In genomic region chr12:53749986-53750811, GRCh38 we compare ENCODE assay signal across 10 cellular contexts. TPM values are rescaled to one million over a fixed set of nuclear protein-coding genes. Genes with fewer than 3 reads are reported as not detected.
A peak's percentile ranks its signal among the peaks of the same experiment; 100 is the strongest.
DNase-seq lines count a peak whose midpoint lies in the region; ATAC-seq and TF ChIP-seq lines count a peak whose summit lies in the region.
"Had no signal": no experiment of that assay in that cellular context is flagged by ENCODE, and none has a peak within 500 bp of the region (broad histone marks: within the 10 kb centered on the region; RNA-seq: fewer than 3 reads in every experiment).

No MANE protein-coding gene starts in this region.

- H3K36me3 Mint-ChIP-seq in activated T-helper 1 cell treated with anti-CD3 and anti-CD28 coated beads, Interleukin-12 subunit alpha, Interleukin-12 subunit beta, Interleukin-2, Interleukin-4 antibody, amounts not matched to agents 30 ng/mL and 10 ng/mL and 1 ng/mL, durations not matched to agents 14 hours and 24 hours and 36 hours (ENCODE audit: low read depth): no peaks in the 10 kb centered on the region

- TF ChIP-seq EP300 in SK-N-SH (IDR thresholded peaks at IDR 0.05; ENCODE audit: borderline replicate concordance in 1 of 2, low read depth in 1 of 2, low read length in 1 of 2): no peak

- H3K4me1 ChIP-seq in mesenchymal stem cell (ENCODE audit: control insufficient read depth, insufficient read depth, low read depth, low read length) (peaks cover 17% of the 10 kb centered on the region), SK-N-SH (ENCODE audit: control insufficient read depth in 1 of 2, insufficient read depth in 2 of 2, low read depth in 1 of 2, low read length in 1 of 2) (peaks cover 5 to 13% of the 10 kb centered on the region in 2 experiments; a peak in 1 of 4 replicates)

- H2BK12ac ChIP-seq in mesenchymal stem cell (ENCODE audit: low read length in 2 of 2): no peak overlapping the region

- POLR2A ChIA-PET in SK-N-SH (lab: Yijun Ruan, JAX): no interaction called here

- peaks cover 7% of the 10 kb centered on the region for H3K4me1 Mint-ChIP-seq in activated T-helper 1 cell treated with anti-CD3 and anti-CD28 coated beads, Interleukin-12 subunit alpha, Interleukin-12 subunit beta, Interleukin-2, Interleukin-4 antibody, amounts not matched to agents 30 ng/mL and 10 ng/mL and 1 ng/mL, durations not matched to agents 14 hours and 24 hours and 36 hours (ENCODE audit: low read depth)

- TF ChIP-seq RAD21 in SK-N-SH (IDR thresholded peaks at IDR 0.05; ENCODE audit: low read length): no peak

- no peaks in the 10 kb centered on the region for H3K79me1 ChIP-seq in mesenchymal stem cell (replicated peaks; ENCODE audit: low read length, poor library complexity, severe bottlenecking)

- no peak overlapping the region for H3K4ac ChIP-seq in mesenchymal stem cell (ENCODE audit: low read depth in 1 of 2, low read length in 2 of 2)

- H3K18ac ChIP-seq in mesenchymal stem cell (ENCODE audit: low read depth in 1 of 2, low read length in 2 of 2): peak overlapping the region in 1 of 2 experiments; percentile 42

- peaks cover 89% of the 10 kb centered on the region for H3K27me3 ChIP-seq in H7 (ENCODE audit: control insufficient read depth, insufficient read depth, low read length)
- peaks cover 89% of the 10 kb centered on the region in 2 experiments for H3K27me3 ChIP-seq in mesenchymal stem cell (ENCODE audit: control insufficient read depth in 1 of 2, insufficient read depth in 1 of 2, low read length in 2 of 2)
- peaks cover 82% of the 10 kb centered on the region for H3K27me3 ChIP-seq in SK-N-SH (ENCODE audit: insufficient read depth)

- H3K4me3 Mint-ChIP-seq in activated T-helper 1 cell treated with anti-CD3 and anti-CD28 coated beads, Interleukin-12 subunit alpha, Interleukin-12 subunit beta, Interleukin-2, Interleukin-4 antibody, amounts not matched to agents 30 ng/mL and 10 ng/mL and 1 ng/mL, durations not matched to agents 14 hours and 24 hours and 36 hours: no peak overlapping the region

- H2BK15ac ChIP-seq in mesenchymal stem cell (ENCODE audit: low read depth, poor library complexity, severe bottlenecking): no peak overlapping the region

- no peaks in the 10 kb centered on the region for H4K20me1 ChIP-seq in SK-N-SH (ENCODE audit: insufficient read depth)

- no peak overlapping the region for H2AFZ ChIP-seq in mesenchymal stem cell (ENCODE audit: low read depth, low read length)
- H2AFZ ChIP-seq in SK-N-SH (ENCODE audit: low read depth): no peak overlapping the region

- peaks cover 12% of the 10 kb centered on the region for H3K27me3 Mint-ChIP-seq in activated T-helper 1 cell treated with anti-CD3 and anti-CD28 coated beads, Interleukin-12 subunit alpha, Interleukin-12 subunit beta, Interleukin-2, Interleukin-4 antibody, amounts not matched to agents 30 ng/mL and 10 ng/mL and 1 ng/mL, durations not matched to agents 14 hours and 24 hours and 36 hours (ENCODE audit: insufficient read depth)

- intact Hi-C loops in activated T-helper 1 cell treated with anti-CD3 and anti-CD28 coated beads, Interleukin-12 subunit alpha, Interleukin-12 subunit beta, Interleukin-2, Interleukin-4 antibody, amounts not matched to agents 30 ng/mL and 10 ng/mL and 1 ng/mL, durations not matched to agents 14 hours and 24 hours and 36 hours (cut with micrococcal nuclease): loop anchor here (10.0 kb wide), 1 partner anchor 745 kb away; the partner anchor contains the start of gene EIF4B

- no peak overlapping the region for H2BK5ac ChIP-seq in mesenchymal stem cell (ENCODE audit: low read depth, low read length, poor library complexity, severe bottlenecking)

- no peak for ATAC-seq in HG02642 (IDR thresholded peaks at IDR 0.05; ENCODE audit: poor library complexity, unreplicated experiment)

- H3K27ac ChIP-seq in mesenchymal stem cell (ENCODE audit: low read length, poor library complexity, severe bottlenecking) (no peak overlapping the region), SK-N-SH (ENCODE audit: low read depth in 2 of 2, low read length in 1 of 2) (no peak overlapping the region)

- H2AK5ac ChIP-seq in mesenchymal stem cell (ENCODE audit: low read length, severe bottlenecking): no peak overlapping the region

- H3K36me3 ChIP-seq in H7 (replicated peaks; ENCODE audit: control insufficient read depth, insufficient read depth, low read length) (no peaks in the 10 kb centered on the region), mesenchymal stem cell (ENCODE audit: control insufficient read depth in 1 of 2, insufficient read depth in 2 of 2, low read depth in 1 of 2, low read length in 2 of 2) (no peaks in the 10 kb centered on the region), SK-N-SH (replicated peaks in 1 of 2; ENCODE audit: control insufficient read depth in 1 of 2, insufficient read depth in 2 of 2, low read length in 1 of 2) (no peaks in the 10 kb centered on the region)

- H3K4me2 ChIP-seq in mesenchymal stem cell (ENCODE audit: low read length, poor library complexity, severe bottlenecking): peak overlapping the region; percentile 87
- no peak overlapping the region for H3K4me2 ChIP-seq in SK-N-SH

- H2BK120ac ChIP-seq in mesenchymal stem cell (ENCODE audit: low read depth, low read length): no peak overlapping the region

- no peaks in the 10 kb centered on the region for H3K9me2 ChIP-seq in SK-N-SH

- DNase-seq in COLO668 (lab: John Stamatoyannopoulos, UW; ENCODE audit: unreplicated experiment) (peak; percentile 5), H7 (no peak), mesenchymal stem cell (no peak), foreskin melanocyte (no peak), SKM-1 treated with dmso at 0.1 percent for 144 hours (lab: John Stamatoyannopoulos, UW; ENCODE audit: unreplicated experiment) (no peak), SK-N-SH (no peak)
- DNase-seq in activated T-helper 1 cell treated with anti-CD3 and anti-CD28 coated beads, Interleukin-12 subunit alpha, Interleukin-12 subunit beta, Interleukin-2, Interleukin-4 antibody, amounts not matched to agents 30 ng/mL and 10 ng/mL and 1 ng/mL, durations not matched to agents 14 hours and 24 hours and 36 hours (ENCODE audit: low spot score): no peak
- DNase-seq: activated CD4-positive, alpha-beta T cell treated with anti-CD3 and anti-CD28 coated beads for 1 hour had no signal

- no peaks in the 10 kb centered on the region for H3K79me2 ChIP-seq in SK-N-SH (ENCODE audit: insufficient read depth)

- 43% methylated on average over 9 of the region's 10 CpGs for WGBS in mesenchymal stem cell
- WGBS in SK-N-SH (ENCODE audit: low lambda C conversion rate): 51% methylated on average over 10 of the region's 10 CpGs

- H3K23ac ChIP-seq in mesenchymal stem cell (ENCODE audit: low read length in 2 of 2): peak overlapping the region in 1 of 2 experiments; percentile 66

- H4K8ac ChIP-seq in mesenchymal stem cell (ENCODE audit: low read length): no peak overlapping the region

- H3K14ac ChIP-seq in mesenchymal stem cell (ENCODE audit: low read length in 2 of 2): peak overlapping the region in 1 of 2 experiments; percentile 13

- no peaks in the 10 kb centered on the region for H3K9me3 ChIP-seq in mesenchymal stem cell (ENCODE audit: control insufficient read depth, low read length)
- no peaks in the 10 kb centered on the region for H3K9me3 ChIP-seq in SK-N-SH

- H4K91ac ChIP-seq in mesenchymal stem cell (ENCODE audit: low read length): no peak overlapping the region

- peak overlapping the region; percentile 11 for H3K9ac ChIP-seq in mesenchymal stem cell (ENCODE audit: low read length)
- H3K9ac ChIP-seq in SK-N-SH: no peak overlapping the region

- H3F3A ChIP-seq in SK-N-SH (replicated peaks; ENCODE audit: insufficient read depth): no peaks in the 10 kb centered on the region

- CTCF ChIA-PET in SK-N-SH (lab: Yijun Ruan, JAX): interaction anchor here (0.7 to 10.5 kb wide), 4 partner anchors 45 to 328 kb away, joined by 3 to 90 read pairs (median 4); partner anchors contain the start of gene ATP5MC2

- H3K27ac Mint-ChIP-seq in activated T-helper 1 cell treated with anti-CD3 and anti-CD28 coated beads, Interleukin-12 subunit alpha, Interleukin-12 subunit beta, Interleukin-2, Interleukin-4 antibody, amounts not matched to agents 30 ng/mL and 10 ng/mL and 1 ng/mL, durations not matched to agents 14 hours and 24 hours and 36 hours: peak overlapping the region; percentile 3

- no peak for TF ChIP-seq CTCF in SK-N-SH (IDR thresholded peaks at IDR 0.05)

- H3K4me3 ChIP-seq in H7 (ENCODE audit: insufficient read depth, low read depth, low read length) (peak overlapping the region; percentile 35; the same call in 1 of the 2 replicates), mesenchymal stem cell (ENCODE audit: insufficient read depth in 1 of 2, low read depth in 1 of 2, low read length in 2 of 2) (peak overlapping the region in 1 of 2 experiments; percentile 72), SK-N-SH (ENCODE audit: low read depth in 2 of 2, low read length in 1 of 2) (no peak overlapping the region; a peak in 1 of 4 replicates)

- H3K9me3 Mint-ChIP-seq in activated T-helper 1 cell treated with anti-CD3 and anti-CD28 coated beads, Interleukin-12 subunit alpha, Interleukin-12 subunit beta, Interleukin-2, Interleukin-4 antibody, amounts not matched to agents 30 ng/mL and 10 ng/mL and 1 ng/mL, durations not matched to agents 14 hours and 24 hours and 36 hours: no peaks in the 10 kb centered on the region

TF ChIP-seq in SK-N-SH, 30 proteins besides CTCF, POLR2A, EP300 and RAD21 (continues in another document):
- TF ChIP-seq NRF1 (IDR thresholded peaks at IDR 0.05; ENCODE audit: low read depth, low read length): no peak
- TF ChIP-seq TAF1 (IDR thresholded peaks at IDR 0.05; ENCODE audit: borderline replicate concordance, low read depth, low read length): no peak
- no peak for TF ChIP-seq GATA2 (CRISPR knock-in tag; IDR thresholded peaks at IDR 0.05)
- no peak for TF ChIP-seq POLR2AphosphoS5 (IDR thresholded peaks at IDR 0.05; ENCODE audit: low read depth, low read length)

RNA-seq across cellular contexts. Expression of gene CISTR, which starts 1.6 kb away (rescaled TPM):
- not detected in 2 replicates for total RNA-seq in H7 (2014; rRNA removed; shearing (Covaris generic))
- total RNA-seq in activated T-helper 1 cell treated with anti-CD3 and anti-CD28 coated beads, Interleukin-12 subunit alpha, Interleukin-12 subunit beta, Interleukin-2, Interleukin-4 antibody, amounts not matched to agents 30 ng/mL and 10 ng/mL and 1 ng/mL, durations not matched to agents 14 hours and 24 hours and 36 hours: not detected in 2 replicates
- not detected for polyA plus RNA-seq in mesenchymal stem cell (2013, experiment 1 of 2)
- polyA plus RNA-seq in mesenchymal stem cell (2013, experiment 2 of 2): not detected
- polyA plus RNA-seq in SK-N-SH (2012; rRNA removed): not detected in 2 replicates
- not detected in 2 replicates for polyA plus RNA-seq in SK-N-SH (2012; cell fraction: cytosol; rRNA removed)
- not detected in 2 replicates for polyA plus RNA-seq in SK-N-SH (2012; cell fraction: nucleus; rRNA removed)
- total RNA-seq: SK-MEL-5 had no signal

RNA-seq across cellular contexts. Expression of gene CALCOCO1, which starts 22.9 kb away (rescaled TPM):
- total RNA-seq in H7 (2014; rRNA removed; shearing (Covaris generic)): 17.3 and 18.7 TPM in 2 replicates
- total RNA-seq in activated T-helper 1 cell treated with anti-CD3 and anti-CD28 coated beads, Interleukin-12 subunit alpha, Interleukin-12 subunit beta, Interleukin-2, Interleukin-4 antibody, amounts not matched to agents 30 ng/mL and 10 ng/mL and 1 ng/mL, durations not matched to agents 14 hours and 24 hours and 36 hours: 17.4 and 19.2 TPM in 2 replicates
- polyA plus RNA-seq in mesenchymal stem cell (2013, experiment 1 of 2): 52.6 TPM
- polyA plus RNA-seq in mesenchymal stem cell (2013, experiment 2 of 2): 49.8 TPM
- polyA plus RNA-seq in SK-N-SH (2012; rRNA removed): 72.1 and 130 TPM in 2 replicates
- 43.0 and 60.7 TPM in 2 replicates for polyA plus RNA-seq in SK-N-SH (2012; cell fraction: cytosol; rRNA removed)
- 261 and 365 TPM in 2 replicates for polyA plus RNA-seq in SK-N-SH (2012; cell fraction: nucleus; rRNA removed)
